ENCODE assay signal across 10 cellular contexts in genomic region chr11:94127632-94128031, GRCh38. TPM values are rescaled to one million over a fixed set of nuclear protein-coding genes. Genes with fewer than 3 reads are reported as not detected.
A peak's percentile ranks its signal among the peaks of the same experiment; 100 is the strongest.
DNase-seq lines count a peak whose midpoint lies in the region; ATAC-seq, FAIRE-seq and TF ChIP-seq lines count a peak whose summit lies in the region.
"Had no signal": no experiment of that assay in that cellular context is flagged by ENCODE, and none has a peak within 500 bp of the region (broad histone marks: within the 10 kb centered on the region; RNA-seq: fewer than 3 reads in every experiment).

No MANE protein-coding gene starts in this region.

- H4K20me1 ChIP-seq in OCI-LY7 (ENCODE audit: insufficient read depth, low read length): peaks cover 17% of the 10 kb centered on the region

- H3K27me3 ChIP-seq in endocrine pancreas (ENCODE audit: control insufficient read depth, insufficient read depth, low read length) (no peaks in the 10 kb centered on the region), rectal smooth muscle tissue (ENCODE audit: control insufficient read depth, insufficient read depth, low read length) (no peaks in the 10 kb centered on the region)

- peak overlapping the region; percentile 87 for H3K4me2 ChIP-seq in OCI-LY7 (ENCODE audit: low read length)

- H3K36me3 ChIP-seq in OCI-LY7 (ENCODE audit: insufficient read depth, low read length): no peaks in the 10 kb centered on the region
- H3K36me3 ChIP-seq in endocrine pancreas (ENCODE audit: control insufficient read depth, insufficient read depth, low read length): no peaks in the 10 kb centered on the region
- H3K36me3 ChIP-seq in rectal smooth muscle tissue (ENCODE audit: control insufficient read depth, insufficient read depth, low read length): no peaks in the 10 kb centered on the region

- intact Hi-C loops in OCI-LY7 (cut with micrococcal nuclease; ENCODE audit: unreplicated experiment): loop anchor here (2.0 to 5.0 kb wide), 3 partner anchors 365 to 845 kb away; partner anchors contain the start of genes ANKRD49, CEP295, CWC15 and KDM4D

- peak overlapping the region; percentile 99 for H2AFZ ChIP-seq in OCI-LY7 (ENCODE audit: low read length)

- H3K27ac ChIP-seq in OCI-LY7 (ENCODE audit: low read depth, low read length, poor library complexity, severe bottlenecking) (no peak overlapping the region), rectal smooth muscle tissue (ENCODE audit: low read depth, low read length) (peak overlapping the region; percentile 82)

- no peak for TF ChIP-seq CTCF in OCI-LY7 (conservative IDR thresholded peaks at IDR 0.05; ENCODE audit: low read length)

- DNase-seq in GM19239 (ENCODE audit: insufficient read length, low spot score) (no peak), OCI-LY7 (ENCODE audit: low spot score) (peak; percentile 14), NCI-H2196 treated with DMSO at 0.1 percent for 48 hours (lab: John Stamatoyannopoulos, UW; ENCODE audit: unreplicated experiment) (no peak), SIG-M5 treated with dmso at 0.1 percent for 504 hours (lab: John Stamatoyannopoulos, UW; ENCODE audit: unreplicated experiment) (no peak)
- DNase-seq: amniotic stem cell, NCI-H187 treated with DMSO at 0.1 percent for 48 hours had no signal

- peak; percentile 18 for FAIRE-seq in GM19239 (lab: Jason Lieb, UNC)

- H3K9ac ChIP-seq in endocrine pancreas (ENCODE audit: control insufficient read depth, insufficient read depth, low read length): peak overlapping the region; percentile 84
- H3K9ac ChIP-seq in rectal smooth muscle tissue (ENCODE audit: low read length): peak overlapping the region; percentile 34

- ATAC-seq in HG02870 (IDR thresholded peaks at IDR 0.05; ENCODE audit: unreplicated experiment): no peak
- ATAC-seq in HG03342 (IDR thresholded peaks at IDR 0.05; ENCODE audit: unreplicated experiment): no peak

- BruUV-seq in OCI-LY7 (replicated peaks; lab: Mats Ljungman, UMichigan): no TSS peak

- H3K9me3 ChIP-seq in OCI-LY7 (ENCODE audit: low read length): 0 out of 2 replicates have a peak, but pooled peaks cover 10% of the 10 kb centered on the region
- no peaks in the 10 kb centered on the region for H3K9me3 ChIP-seq in endocrine pancreas (ENCODE audit: control insufficient read depth, low read length)

- POLR2A ChIA-PET in OCI-LY7 (lab: Charles Lee): interaction anchor here (1.0 to 2.8 kb wide), 4 partner anchors 18 to 386 kb away, joined by 4 to 9 read pairs (median 6); partner anchors contain the start of genes C11orf54 and TAF1D

- no peaks in the 10 kb centered on the region for H3K9me2 ChIP-seq in OCI-LY7 (ENCODE audit: insufficient read depth, low read length)

- peaks cover 28% of the 10 kb centered on the region; the same call in 1 of the 2 replicates for H3K79me2 ChIP-seq in OCI-LY7 (ENCODE audit: insufficient read depth, low read depth, low read length)

- H3K4me3 ChIP-seq in OCI-LY7 (ENCODE audit: low read depth, low read length, poor library complexity, severe bottlenecking) (peak overlapping the region; percentile 87), endocrine pancreas (ENCODE audit: control insufficient read depth, insufficient read depth, low read length) (peak overlapping the region; percentile 83), rectal smooth muscle tissue (ENCODE audit: low read length) (peak overlapping the region; percentile 86)

- CTCF ChIA-PET in OCI-LY7 (lab: Charles Lee; ENCODE audit: unreplicated experiment): interaction anchor here (1.1 to 1.5 kb wide), 2 partner anchors 23 to 56 kb away, joined by 3 read pairs; no protein-coding TSS in a partner anchor

- H3K4me1 ChIP-seq in OCI-LY7 (ENCODE audit: insufficient read depth, low read length, poor library complexity, severe bottlenecking) (peaks cover 27% of the 10 kb centered on the region), endocrine pancreas (ENCODE audit: control insufficient read depth, insufficient read depth, low read length) (peaks cover 8% of the 10 kb centered on the region), rectal smooth muscle tissue (ENCODE audit: control insufficient read depth, insufficient read depth, low read length) (peaks cover 16% of the 10 kb centered on the region)

RNA-seq across cellular contexts. Expression of gene PANX1, which starts 1.0 kb away (rescaled TPM):
- total RNA-seq in OCI-LY7 (2014; rRNA removed; shearing (Covaris generic)): 14.3 and 16.5 TPM in 2 replicates
- total RNA-seq in OCI-LY7 (2022): 10.8 and 11.3 TPM in 2 replicates
